In the genomic region with DNA sequence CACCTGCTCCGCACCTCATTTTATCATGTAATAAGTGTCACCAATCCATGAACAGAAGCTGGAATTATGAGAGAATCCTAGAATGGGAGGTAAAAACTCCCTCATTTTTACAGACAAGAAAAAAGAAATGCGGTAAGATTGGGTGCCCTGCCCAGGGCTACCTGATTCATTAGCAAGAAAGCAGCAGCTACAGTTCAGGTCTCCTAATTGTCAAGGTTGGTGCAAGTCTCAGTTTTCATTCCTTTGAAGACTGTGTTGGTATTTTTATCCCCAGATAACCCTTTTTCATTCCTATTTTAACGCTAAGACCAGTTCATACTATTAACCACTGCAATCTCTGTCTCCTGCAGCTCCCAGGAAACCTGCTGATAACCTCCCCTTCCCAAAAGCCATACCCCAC, we compare ENCODE assay signal across 13 cellular contexts. TPM values are rescaled to one million over a fixed set of nuclear protein-coding genes. Genes with fewer than 3 reads are reported as not detected.
DNase-seq lines count a peak whose midpoint lies in the region; ATAC-seq lines count a peak whose summit lies in the region.
"Had no signal": no experiment of that assay in that cellular context is flagged by ENCODE, and none has a peak within 500 bp of the region (broad histone marks: within the 10 kb centered on the region; RNA-seq: fewer than 3 reads in every experiment).

No MANE protein-coding gene starts in this region.

- no peaks in the 10 kb centered on the region for H3K36me3 ChIP-seq in SK-N-MC (ENCODE audit: insufficient read depth, low read length)

- no peak overlapping the region for H3K9ac ChIP-seq in SK-N-MC (ENCODE audit: insufficient read length)

- peak overlapping the region; percentile 62; the same call in 1 of the 2 replicates for H3K4me3 ChIP-seq in SK-N-MC
- H3K4me3 ChIP-seq: A549 had no signal

- peak overlapping the region; percentile 98 for H3K4me3 Mint-ChIP-seq in activated CD4-positive, alpha-beta T cell treated with anti-CD3 and anti-CD28 coated beads, Interleukin-2, amount 10 ng/mL, durations not matched to agents 24 days and 14 days
- peak overlapping the region; percentile 90 to 98 (median 93) for H3K4me3 Mint-ChIP-seq in immature natural killer cell
- H3K4me3 Mint-ChIP-seq in stimulated activated effector memory CD8-positive, alpha-beta T cell treated with anti-CD3 and anti-CD28 coated beads, Interleukin-12 subunit alpha, Interleukin-12 subunit beta, amount 100 ng/mL, for 72 hours = peak overlapping the region; percentile 86

- H3K27ac Mint-ChIP-seq in activated CD4-positive, alpha-beta T cell treated with anti-CD3 and anti-CD28 coated beads, Interleukin-2, amount 10 ng/mL, durations not matched to agents 24 days and 14 days = no peak overlapping the region
- peak overlapping the region; percentile 18 to 96 (median 88) for H3K27ac Mint-ChIP-seq in immature natural killer cell
- no peak overlapping the region for H3K27ac Mint-ChIP-seq in stimulated activated effector memory CD8-positive, alpha-beta T cell treated with anti-CD3 and anti-CD28 coated beads, Interleukin-12 subunit alpha, Interleukin-12 subunit beta, amount 100 ng/mL, for 72 hours
- H3K27ac Mint-ChIP-seq: activated T-cell treated with anti-CD3 and anti-CD28 coated beads, Interleukin-2, amount 50 U/mL, for 72 hours had no signal

- no peaks in the 10 kb centered on the region for H3K9me3 Mint-ChIP-seq in activated CD4-positive, alpha-beta T cell treated with anti-CD3 and anti-CD28 coated beads, Interleukin-2, amount 10 ng/mL, durations not matched to agents 24 days and 14 days
- no peaks in the 10 kb centered on the region for H3K9me3 Mint-ChIP-seq in immature natural killer cell
- no peaks in the 10 kb centered on the region for H3K9me3 Mint-ChIP-seq in stimulated activated effector memory CD8-positive, alpha-beta T cell treated with anti-CD3 and anti-CD28 coated beads, Interleukin-12 subunit alpha, Interleukin-12 subunit beta, amount 100 ng/mL, for 72 hours
- H3K9me3 Mint-ChIP-seq: activated T-cell treated with anti-CD3 and anti-CD28 coated beads, Interleukin-2, amount 50 U/mL, for 72 hours had no signal

- no peak overlapping the region for H3K27ac ChIP-seq in SK-N-MC
- H3K27ac ChIP-seq: A549 had no signal

- peaks cover 51% of the 10 kb centered on the region for H3K36me3 Mint-ChIP-seq in activated CD4-positive, alpha-beta T cell treated with anti-CD3 and anti-CD28 coated beads, Interleukin-2, amount 10 ng/mL, durations not matched to agents 24 days and 14 days (ENCODE audit: low read depth)
- H3K36me3 Mint-ChIP-seq in immature natural killer cell = peaks cover 16 to 23% (median 22%) of the 10 kb centered on the region in 3 donors
- H3K36me3 Mint-ChIP-seq in stimulated activated effector memory CD8-positive, alpha-beta T cell treated with anti-CD3 and anti-CD28 coated beads, Interleukin-12 subunit alpha, Interleukin-12 subunit beta, amount 100 ng/mL, for 72 hours = peaks cover 43% of the 10 kb centered on the region

- intact Hi-C loops in activated CD4-positive, alpha-beta T cell treated with anti-CD3 and anti-CD28 coated beads, Interleukin-2, amount 10 ng/mL, durations not matched to agents 24 days and 14 days (cut with micrococcal nuclease) = loop anchor here (1.0 kb wide), 1 partner anchor 11 kb away; no protein-coding TSS in a partner anchor

- peaks cover 54% of the 10 kb centered on the region for H3K4me1 Mint-ChIP-seq in activated CD4-positive, alpha-beta T cell treated with anti-CD3 and anti-CD28 coated beads, Interleukin-2, amount 10 ng/mL, durations not matched to agents 24 days and 14 days
- peaks cover 74 to 75% of the 10 kb centered on the region in 2 donors for H3K4me1 Mint-ChIP-seq in immature natural killer cell
- H3K4me1 Mint-ChIP-seq in stimulated activated effector memory CD8-positive, alpha-beta T cell treated with anti-CD3 and anti-CD28 coated beads, Interleukin-12 subunit alpha, Interleukin-12 subunit beta, amount 100 ng/mL, for 72 hours = peaks cover 61% of the 10 kb centered on the region

- no peak for ATAC-seq in stimulated activated effector memory CD8-positive, alpha-beta T cell treated with anti-CD3 and anti-CD28 coated beads, Interleukin-12 subunit alpha, Interleukin-12 subunit beta, amount 100 ng/mL, for 72 hours
- no peak for ATAC-seq in HG03460 (IDR thresholded peaks at IDR 0.05; ENCODE audit: unreplicated experiment)
- no peak for ATAC-seq in HG03135 (IDR thresholded peaks at IDR 0.05; ENCODE audit: unreplicated experiment)

- no peaks in the 10 kb centered on the region for H3K27me3 Mint-ChIP-seq in activated CD4-positive, alpha-beta T cell treated with anti-CD3 and anti-CD28 coated beads, Interleukin-2, amount 10 ng/mL, durations not matched to agents 24 days and 14 days
- H3K27me3 Mint-ChIP-seq in immature natural killer cell (ENCODE audit: low read depth in 3 of 3) = peaks cover 1 to 7% (median 2%) of the 10 kb centered on the region in 3 donors

- DNase-seq in activated CD4-positive, alpha-beta T cell treated with anti-CD3 and anti-CD28 coated beads, Interleukin-2, amount 10 ng/mL, durations not matched to agents 24 days and 14 days = no peak
- no peak for DNase-seq in activated CD4-positive, alpha-beta T cell treated with anti-CD3 and anti-CD28 coated beads for 4 hours
- DNase-seq in SK-N-MC (ENCODE audit: low read depth, low spot score) (no peak), immature natural killer cell (no peak), HCEC 1CT (no peak)
- no peak for DNase-seq in stimulated activated effector memory CD8-positive, alpha-beta T cell treated with anti-CD3 and anti-CD28 coated beads, Interleukin-12 subunit alpha, Interleukin-12 subunit beta, amount 100 ng/mL, for 72 hours (ENCODE audit: low spot score in 2 of 2)
- DNase-seq: activated CD4-positive, CD25-positive, alpha-beta regulatory T cell; activated T-cell treated with anti-CD3 and anti-CD28 coated beads, Interleukin-2, amount 50 U/mL, for 72 hours; DMS 273 treated with DMSO at 0.1 percent for 48 hours; NCI-H1694 had no signal

- H3K9me3 ChIP-seq in SK-N-MC (ENCODE audit: low read depth, low read length) = no peaks in the 10 kb centered on the region
- H3K9me3 ChIP-seq: A549 had no signal

RNA-seq across cellular contexts. Expression of gene DUSP6, which starts 6.9 kb away (rescaled TPM):
- 95.5 and 96.7 TPM in 2 replicates for total RNA-seq in activated CD4-positive, alpha-beta T cell treated with anti-CD3 and anti-CD28 coated beads, Interleukin-2, amount 10 ng/mL, durations not matched to agents 24 days and 14 days
- 10 to 100 TPM; 18.9 to 37.6 (median 27.1) TPM for polyA plus RNA-seq in immature natural killer cell

Comparison
In these comparisons a context has a peak if more than half of its experiments do, and no peak if none do; other contexts are left out.
1. H3K27ac Mint-ChIP-seq: peak in immature natural killer cell (6 of 6); none in activated CD4-positive, alpha-beta T cell treated with anti-CD3 and anti-CD28 coated beads, Interleukin-2, amount 10 ng/mL, durations not matched to agents 24 days and 14 days (single experiment) and stimulated activated effector memory CD8-positive, alpha-beta T cell treated with anti-CD3 and anti-CD28 coated beads, Interleukin-12 subunit alpha, Interleukin-12 subunit beta, amount 100 ng/mL, for 72 hours (single experiment).
2. Peak in every context shown above with its lines, with median percentiles within 50 percentile points of each other: H3K4me3 Mint-ChIP-seq.